Comparison of ENCODE assay signal across 1 cellular context in genomic region chr16:57462209-57462977, GRCh38.
A peak's percentile ranks its signal among the peaks of the same experiment; 100 is the strongest.
TF ChIP-seq lines count a peak whose summit lies in the region.

TSS of gene POLR2C (plus strand) at chr16:57462679. CDS start at chr16:57462725, 46 bp downstream.

TF ChIP-seq in HepG2, 621 proteins besides CTCF, POLR2A, EP300 and RAD21 (continued from another document and continues in another):
- TF ChIP-seq ZNF737 (CRISPR knock-in tag; IDR thresholded peaks at IDR 0.05; ENCODE audit: borderline replicate concordance) (0 out of 2 replicates have a peak, but pooled peaks have one; percentile 10), KDM3A (CRISPR knock-in tag; IDR thresholded peaks at IDR 0.05; ENCODE audit: low read depth) (peak; percentile 86), HNF4A (CRISPR knock-in tag; IDR thresholded peaks at IDR 0.05) (peak; percentile 59), ZNF761 (CRISPR knock-in tag; conservative IDR thresholded peaks at IDR 0.05) (peak; percentile 82; the same call in 1 of the 2 replicates), HNF1B (CRISPR knock-in tag; IDR thresholded peaks at IDR 0.05) (peak; percentile 90), KAT2B (IDR thresholded peaks at IDR 0.05; ENCODE audit: borderline replicate concordance, low read depth, low read length) (no peak), ZBTB44 (CRISPR knock-in tag; IDR thresholded peaks at IDR 0.05) (peak; percentile 95), ZBTB46 (CRISPR knock-in tag; IDR thresholded peaks at IDR 0.05; ENCODE audit: borderline replicate concordance) (no peak), SPEN (CRISPR knock-in tag; IDR thresholded peaks at IDR 0.05; ENCODE audit: low read depth) (peak; percentile 99), FOXO4 (CRISPR knock-in tag; conservative IDR thresholded peaks at IDR 0.05) (0 out of 2 replicates have a peak, but pooled peaks have one; percentile 88), ZNF883 (CRISPR knock-in tag; IDR thresholded peaks at IDR 0.05; ENCODE audit: not compliant biosample characterization) (no peak), RERE (CRISPR knock-in tag; IDR thresholded peaks at IDR 0.05; ENCODE audit: low read depth) (peak; percentile 68; the same call in 1 of the 2 replicates), ZNF616 (CRISPR knock-in tag; IDR thresholded peaks at IDR 0.05; ENCODE audit: low read depth) (no peak), HDAC2 (CRISPR knock-in tag; IDR thresholded peaks at IDR 0.05) (peak; percentile 92), ZNF709 (CRISPR knock-in tag; IDR thresholded peaks at IDR 0.05) (peak; percentile 64; the same call in 1 of the 2 replicates), KDM2A (CRISPR knock-in tag; IDR thresholded peaks at IDR 0.05; ENCODE audit: borderline replicate concordance, low read depth) (peak; percentile 100), GTF2F1 (IDR thresholded peaks at IDR 0.05; ENCODE audit: low read length) (no peak), TOE1 (CRISPR knock-in tag; IDR thresholded peaks at IDR 0.05) (peak; percentile 91; the same call in 1 of the 2 replicates), SIX1 (CRISPR knock-in tag; IDR thresholded peaks at IDR 0.05; ENCODE audit: borderline replicate concordance) (peak; percentile 66; the same call in 1 of the 2 replicates), ZKSCAN5 (CRISPR knock-in tag; IDR thresholded peaks at IDR 0.05) (peak; percentile 36; the same call in 1 of the 2 replicates), ZNF12 (CRISPR knock-in tag; IDR thresholded peaks at IDR 0.05) (peak; percentile 53; the same call in 1 of the 2 replicates), HNF4G (IDR thresholded peaks at IDR 0.05; ENCODE audit: borderline replicate concordance, low read depth, low read length) (no peak), HNF4G (CRISPR knock-in tag; IDR thresholded peaks at IDR 0.05; ENCODE audit: borderline replicate concordance, low read depth) (peak; percentile 86), ZNF326 (CRISPR knock-in tag; IDR thresholded peaks at IDR 0.05; ENCODE audit: borderline replicate concordance) (peak; percentile 85; the same call in 1 of the 2 replicates), POLR2G (IDR thresholded peaks at IDR 0.05; ENCODE audit: low read depth, low read length) (peak; percentile 99), RFXAP (CRISPR knock-in tag; IDR thresholded peaks at IDR 0.05; ENCODE audit: borderline replicate concordance) (peak; percentile 96), MED8 (CRISPR knock-in tag; IDR thresholded peaks at IDR 0.05; ENCODE audit: insufficient replicate concordance) (peak; percentile 90), ZBTB37 (CRISPR knock-in tag; IDR thresholded peaks at IDR 0.05) (peak; percentile 64; the same call in 1 of the 2 replicates), NCOA2 (CRISPR knock-in tag; IDR thresholded peaks at IDR 0.05) (peak; percentile 74), JARID2 (CRISPR knock-in tag; IDR thresholded peaks at IDR 0.05; ENCODE audit: insufficient replicate concordance) (peak; percentile 92), PLSCR1 (CRISPR knock-in tag; IDR thresholded peaks at IDR 0.05; ENCODE audit: borderline replicate concordance) (no peak; the same call in 1 of the 2 replicates), THRA (CRISPR knock-in tag; IDR thresholded peaks at IDR 0.05; ENCODE audit: borderline replicate concordance) (peak; percentile 89), GTF3A (CRISPR knock-in tag; conservative IDR thresholded peaks at IDR 0.05) (no peak), MAFG (CRISPR knock-in tag; IDR thresholded peaks at IDR 0.05) (no peak), HIVEP1 (CRISPR knock-in tag; IDR thresholded peaks at IDR 0.05) (peak; percentile 43; the same call in 1 of the 2 replicates), MYC (CRISPR knock-in tag; IDR thresholded peaks at IDR 0.05; ENCODE audit: borderline replicate concordance) (peak; percentile 94; the same call in 1 of the 2 replicates), ZBTB3 (CRISPR knock-in tag; IDR thresholded peaks at IDR 0.05; ENCODE audit: borderline replicate concordance, low read depth) (no peak; the same call in 1 of the 2 replicates), MYNN (CRISPR knock-in tag; IDR thresholded peaks at IDR 0.05; ENCODE audit: low read depth) (0 out of 2 replicates have a peak, but pooled peaks have one; percentile 83), ZBTB14 (CRISPR knock-in tag; IDR thresholded peaks at IDR 0.05) (0 out of 2 replicates have a peak, but pooled peaks have one; percentile 44), ZNF879 (CRISPR knock-in tag; IDR thresholded peaks at IDR 0.05) (no peak), ZNF431 (CRISPR knock-in tag; IDR thresholded peaks at IDR 0.05; ENCODE audit: borderline replicate concordance, low read depth) (peak; percentile 75; the same call in 1 of the 2 replicates), GABPA (IDR thresholded peaks at IDR 0.05; ENCODE audit: low read depth, low read length) (peak; percentile 95), GABPA (CRISPR knock-in tag; IDR thresholded peaks at IDR 0.05; ENCODE audit: low read depth) (peak; percentile 99), ZSCAN9 (CRISPR knock-in tag; IDR thresholded peaks at IDR 0.05; ENCODE audit: borderline replicate concordance) (peak; percentile 96), HOXD1 (CRISPR knock-in tag; IDR thresholded peaks at IDR 0.05) (peak; percentile 93), ZNF576 (CRISPR knock-in tag; IDR thresholded peaks at IDR 0.05) (no peak; the same call in 1 of the 2 replicates), WIZ (CRISPR knock-in tag; IDR thresholded peaks at IDR 0.05) (0 out of 2 replicates have a peak, but pooled peaks have one; percentile 60), ZNF260 (CRISPR knock-in tag; IDR thresholded peaks at IDR 0.05; ENCODE audit: borderline replicate concordance, low read depth) (no peak)
